Comparison of ENCODE assay signal across 9 cellular contexts in the genomic region with DNA sequence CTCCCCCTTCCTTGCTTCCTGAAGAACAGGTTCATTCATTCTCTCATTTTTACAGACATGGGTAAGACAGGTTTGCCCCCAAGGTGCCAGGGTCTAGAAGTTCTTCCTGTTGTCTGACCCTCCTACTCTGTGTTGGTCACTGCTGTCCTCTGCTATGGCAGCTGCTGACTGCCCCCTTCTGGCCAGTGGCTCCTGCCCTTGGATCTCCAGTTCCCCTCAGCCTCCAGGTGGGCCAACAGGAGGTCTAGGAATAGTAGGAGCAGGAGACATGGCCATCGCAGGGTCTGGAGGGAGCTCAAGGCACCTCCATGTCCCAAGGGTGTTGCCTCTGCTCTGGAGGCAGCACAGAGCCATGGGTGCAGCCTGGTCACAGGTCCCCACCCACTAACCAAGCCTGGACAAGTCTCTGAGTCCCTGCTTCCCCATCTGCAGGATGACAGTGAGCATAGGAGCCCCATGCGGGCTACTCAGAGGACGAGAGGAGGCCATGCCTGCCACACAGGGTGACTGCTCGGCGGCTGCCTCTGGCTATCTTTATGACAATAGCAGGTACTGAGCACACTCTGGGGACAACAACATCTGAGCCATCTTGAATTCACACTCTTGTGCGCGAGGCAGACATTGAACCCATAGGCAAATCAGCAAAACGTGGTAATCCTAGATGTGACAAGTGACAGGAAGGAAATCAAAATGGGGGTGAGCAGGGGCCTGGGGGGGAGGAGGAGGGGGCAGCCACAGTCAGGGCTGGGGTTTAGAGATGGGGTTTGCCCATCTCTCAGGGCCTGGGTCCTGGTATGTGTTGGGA. TPM values are rescaled to one million over a fixed set of nuclear protein-coding genes. Genes with fewer than 3 reads are reported as not detected.
DNase-seq lines count a peak whose midpoint lies in the region; ATAC-seq and TF ChIP-seq lines count a peak whose summit lies in the region.
"Had no signal": no experiment of that assay in that cellular context is flagged by ENCODE, and none has a peak within 500 bp of the region (broad histone marks: within the 10 kb centered on the region; RNA-seq: fewer than 3 reads in every experiment).

No MANE protein-coding gene starts in this region.

- H3K4me1 ChIP-seq in right cardiac atrium (ENCODE audit: control insufficient read depth, insufficient read depth, low read length), result no peaks in the 10 kb centered on the region

- no peak for DNase-seq in AG04450 (ENCODE audit: low read depth, low spot score)
- DNase-seq in GM13976 (ENCODE audit: low spot score), result peak; percentile 76
- peak; percentile 68 to 89 (median 82) for DNase-seq in right cardiac atrium
- no peak for DNase-seq in inferior parietal cortex (ENCODE audit: extremely low spot score)
- DNase-seq in cortex of kidney (lab: John Stamatoyannopoulos, UW), result no peak

- in situ Hi-C loops in GM13976 (cut with MboI; ENCODE audit: low sequenced_read_pairs, unreplicated experiment), result loop anchor here (25.0 kb wide), 1 partner anchor 236 kb away; no protein-coding TSS in a partner anchor

- H3K27me3 Mint-ChIP-seq in activated T-helper 17 cell treated with anti-CD3 and anti-CD28 coated beads, Interleukin-2, amount 50 U/mL, for 72 hours, result peaks cover 7% of the 10 kb centered on the region

- no peaks in the 10 kb centered on the region for H3K4me1 Mint-ChIP-seq in activated T-helper 17 cell treated with anti-CD3 and anti-CD28 coated beads, Interleukin-2, amount 50 U/mL, for 72 hours
- H3K4me1 Mint-ChIP-seq: activated naive CD4-positive, alpha-beta T cell treated with anti-CD3 and anti-CD28 coated beads, Interleukin-2, amount 50 U/mL, for 24 hours had no signal

- CTCF ChIA-PET in AG04450 (lab: Charles Lee), result interaction anchor here (1.1 kb wide), 1 partner anchor 112 kb away, joined by 5 read pairs; no protein-coding TSS in a partner anchor

- peak; percentile 19 for ATAC-seq in activated T-helper 17 cell treated with anti-CD3 and anti-CD28 coated beads, Interleukin-2, amount 50 U/mL, for 72 hours (replicated peaks)
- ATAC-seq in right cardiac atrium (peak; percentile 59 to 65), HG02852 (IDR thresholded peaks at IDR 0.05; ENCODE audit: unreplicated experiment) (no peak), GM19328 (IDR thresholded peaks at IDR 0.05; ENCODE audit: unreplicated experiment) (no peak)

- intact Hi-C loops in right cardiac atrium (cut with DNase I), result loop anchor here in 1 of 4 donors (2.0 to 5.0 kb wide), 2 partner anchors 51 to 110 kb away; partner anchors contain the start of gene NGFR

- H3K27ac Mint-ChIP-seq in activated T-helper 17 cell treated with anti-CD3 and anti-CD28 coated beads, Interleukin-2, amount 50 U/mL, for 72 hours, result no peak overlapping the region
- H3K27ac Mint-ChIP-seq: activated naive CD4-positive, alpha-beta T cell treated with anti-CD3 and anti-CD28 coated beads, Interleukin-2, amount 50 U/mL, for 24 hours had no signal

- 73% methylated on average over 8 of the region's 8 CpGs for WGBS in right cardiac atrium

- no peak overlapping the region for H3K27ac ChIP-seq in AG04450 (ENCODE audit: low read depth, low read length)
- no peak overlapping the region for H3K27ac ChIP-seq in right cardiac atrium (ENCODE audit: low read length)

- H3K27me3 ChIP-seq in AG04450 (ENCODE audit: control insufficient read depth, insufficient read depth, low read length) (peaks cover 31% of the 10 kb centered on the region), right cardiac atrium (ENCODE audit: control insufficient read depth, insufficient read depth) (no peaks in the 10 kb centered on the region)

- H3K9me3 ChIP-seq in AG04450 (ENCODE audit: control insufficient read depth, insufficient read depth, low read length), result no peaks in the 10 kb centered on the region; the same call in 1 of the 2 replicates
- H3K9me3 ChIP-seq in right cardiac atrium (ENCODE audit: control insufficient read depth, low read length), result no peaks in the 10 kb centered on the region

- POLR2A ChIA-PET in AG04450 (lab: Yijun Ruan, JAX), result no interaction called here

- TF ChIP-seq CTCF in AG04450 (IDR thresholded peaks at IDR 0.05; ENCODE audit: low read depth, low read length) (peak; percentile 63), GM13976 (IDR thresholded peaks at IDR 0.05; ENCODE audit: borderline replicate concordance, control extremely low read depth, extremely low read depth, insufficient read depth, missing control alignments) (peak; percentile 55)

- no peaks in the 10 kb centered on the region for H3K36me3 Mint-ChIP-seq in activated T-helper 17 cell treated with anti-CD3 and anti-CD28 coated beads, Interleukin-2, amount 50 U/mL, for 72 hours (ENCODE audit: low read depth)
- H3K36me3 Mint-ChIP-seq: activated naive CD4-positive, alpha-beta T cell treated with anti-CD3 and anti-CD28 coated beads, Interleukin-2, amount 50 U/mL, for 24 hours had no signal

- H3K4me3 ChIP-seq in AG04450 (ENCODE audit: low read depth, low read length), result no peak overlapping the region
- H3K4me3 ChIP-seq in right cardiac atrium (ENCODE audit: low read length), result no peak overlapping the region

- H3K9me3 Mint-ChIP-seq in activated T-helper 17 cell treated with anti-CD3 and anti-CD28 coated beads, Interleukin-2, amount 50 U/mL, for 72 hours, result no peaks in the 10 kb centered on the region
- H3K9me3 Mint-ChIP-seq: activated naive CD4-positive, alpha-beta T cell treated with anti-CD3 and anti-CD28 coated beads, Interleukin-2, amount 50 U/mL, for 24 hours had no signal

- H3K4me3 Mint-ChIP-seq in activated T-helper 17 cell treated with anti-CD3 and anti-CD28 coated beads, Interleukin-2, amount 50 U/mL, for 72 hours, result no peak overlapping the region
- H3K4me3 Mint-ChIP-seq: activated naive CD4-positive, alpha-beta T cell treated with anti-CD3 and anti-CD28 coated beads, Interleukin-2, amount 50 U/mL, for 24 hours had no signal

RNA-seq across cellular contexts. Expression of gene NXPH3, which starts 27.0 kb away (rescaled TPM):
- polyA plus RNA-seq in AG04450 (2011; rRNA removed) (0.20 and 0.27 TPM in 2 replicates), right cardiac atrium (5.9 TPM)
- 0.26 and 0.28 TPM in 2 replicates for polyA minus RNA-seq in AG04450 (2011; rRNA and poly(A)+ RNA removed)
- total RNA-seq in activated T-helper 17 cell treated with anti-CD3 and anti-CD28 coated beads, Interleukin-2, amount 50 U/mL, for 72 hours, result not detected
- 1 to 10 TPM; 3.8 to 6.5 (median 4.9) TPM for total RNA-seq in right cardiac atrium

RNA-seq across cellular contexts. Expression of gene NGFR, which starts 53.6 kb away (rescaled TPM):
- not detected in 2 replicates for polyA plus RNA-seq in AG04450 (2011; rRNA removed)
- polyA minus RNA-seq in AG04450 (2011; rRNA and poly(A)+ RNA removed), result not detected in 2 replicates
- under 1 TPM; 0.11 to 0.50 TPM for total RNA-seq in activated T-helper 17 cell treated with anti-CD3 and anti-CD28 coated beads, Interleukin-2, amount 50 U/mL, for 72 hours
- 10 to 100 TPM; 21.6 to 39.8 (median 29.4) TPM for total RNA-seq in right cardiac atrium
- polyA plus RNA-seq in right cardiac atrium, result 16.5 TPM

Comparison
In these comparisons a context has a peak if more than half of its experiments do, and no peak if none do; other contexts are left out.
1. DNase-seq: peak in GM13976 (single experiment) and right cardiac atrium (3 of 3); none in AG04450 (single experiment), inferior parietal cortex (single experiment) and cortex of kidney (single experiment).
2. ATAC-seq: peak in activated T-helper 17 cell treated with anti-CD3 and anti-CD28 coated beads, Interleukin-2, amount 50 U/mL, for 72 hours (single experiment) and right cardiac atrium (2 of 2); none in HG02852 (single experiment) and GM19328 (single experiment).
3. RNA of gene NXPH3, which starts 27.0 kb away (total RNA-seq): 3.8 to 6.5 TPM in right cardiac atrium; not detected in activated T-helper 17 cell treated with anti-CD3 and anti-CD28 coated beads, Interleukin-2, amount 50 U/mL, for 72 hours; every median in the first group is over 4 times any median in the second.
4. RNA of gene NGFR, which starts 53.6 kb away (total RNA-seq): 21.6 to 39.8 TPM in right cardiac atrium; 0.11 to 0.50 TPM in activated T-helper 17 cell treated with anti-CD3 and anti-CD28 coated beads, Interleukin-2, amount 50 U/mL, for 72 hours; every median in the first group is over 10 times any median in the second.